8 cellular contexts compared by ENCODE assay signal in the genomic region with DNA sequence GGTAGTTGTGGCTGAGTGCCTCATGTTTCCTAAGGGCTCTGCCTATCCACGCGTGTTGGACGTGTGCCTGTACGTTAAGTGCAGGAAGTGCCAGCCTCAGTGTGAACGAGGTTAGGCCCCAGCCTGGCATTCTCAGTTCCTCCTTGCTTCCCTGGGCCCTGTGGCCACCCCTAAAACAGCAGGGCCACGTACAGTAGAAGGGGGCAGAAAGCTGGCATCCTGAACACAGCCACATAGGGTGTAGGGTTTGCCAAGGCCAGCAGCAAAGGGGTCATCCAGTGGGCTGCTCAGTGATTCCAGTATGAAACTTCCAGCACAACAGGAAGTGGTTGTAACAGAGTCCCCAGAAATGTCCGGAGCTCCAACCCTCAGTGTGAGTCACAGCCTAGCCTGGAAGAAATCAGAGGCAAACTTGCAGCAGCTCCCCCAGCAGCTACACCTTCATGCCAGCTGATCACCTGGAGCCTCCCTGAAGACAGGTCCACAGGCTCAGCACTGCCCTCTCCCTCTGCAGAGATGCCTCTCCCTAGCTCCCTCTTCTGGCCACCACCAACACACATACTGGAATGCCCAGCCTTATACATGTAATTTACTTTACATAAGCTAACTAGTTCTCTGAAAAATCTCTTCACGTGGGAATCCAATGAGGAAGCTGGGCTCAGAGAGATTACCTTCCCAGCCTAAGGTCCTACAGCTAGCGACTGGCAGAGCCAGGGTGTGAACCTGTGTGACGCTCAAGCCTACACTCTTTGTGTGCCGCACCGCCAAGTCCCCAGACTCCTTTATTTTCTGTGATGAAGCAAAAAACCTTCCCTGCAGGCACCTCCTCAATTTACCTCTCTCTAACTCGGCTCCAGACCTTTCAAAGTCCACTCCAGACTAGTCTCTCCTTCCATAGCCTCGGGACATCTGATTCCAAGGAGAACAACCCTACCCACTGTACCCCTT. TPM values are rescaled to one million over a fixed set of nuclear protein-coding genes. Genes with fewer than 3 reads are reported as not detected.
A peak's percentile ranks its signal among the peaks of the same experiment; 100 is the strongest.
DNase-seq lines count a peak whose midpoint lies in the region; ATAC-seq, FAIRE-seq and TF ChIP-seq lines count a peak whose summit lies in the region.

No MANE protein-coding gene starts in this region.

- FAIRE-seq in endothelial cell of umbilical vein (lab: Jason Lieb, UNC), result peak; percentile 92

- no peak overlapping the region for H3K4me3 ChIP-seq in endothelial cell of umbilical vein (replicated peaks in 1 of 3; ENCODE audit: insufficient read depth in 1 of 3, low read depth in 1 of 3, low read length in 3 of 3)
- no peak overlapping the region for H3K4me3 ChIP-seq in mucosa of descending colon
- H3K4me3 ChIP-seq in ovary, result no peak overlapping the region

- no peaks in the 10 kb centered on the region for H3K36me3 ChIP-seq in endothelial cell of umbilical vein (ENCODE audit: control insufficient read depth in 2 of 2, extremely low read depth in 1 of 2, insufficient read depth in 2 of 2, low read length in 2 of 2)
- no peaks in the 10 kb centered on the region for H3K36me3 ChIP-seq in mucosa of descending colon (ENCODE audit: low read depth)
- no peaks in the 10 kb centered on the region for H3K36me3 ChIP-seq in ovary

- POLR2A ChIA-PET in endothelial cell of umbilical vein (lab: Charles Lee), result no interaction called here

- peak; percentile 66 for TF ChIP-seq CTCF in LNCAP (IDR thresholded peaks at IDR 0.05)
- peak; percentile 32 to 62 for TF ChIP-seq CTCF in endothelial cell of umbilical vein (IDR thresholded peaks at IDR 0.05; ENCODE audit: extremely low read depth in 1 of 2, insufficient read depth in 1 of 2, low read depth in 1 of 2, low read length in 2 of 2)
- TF ChIP-seq CTCF in mucosa of descending colon (IDR thresholded peaks at IDR 0.05), result peak; percentile 36
- TF ChIP-seq CTCF in ovary (IDR thresholded peaks at IDR 0.05), result no peak

- H3K27ac ChIP-seq in endothelial cell of umbilical vein (ENCODE audit: insufficient read depth, low read depth, low read length) (peak overlapping the region; percentile 63), ovary (no peak overlapping the region)

- no peak overlapping the region for H3K9ac ChIP-seq in endothelial cell of umbilical vein (replicated peaks; ENCODE audit: extremely low read depth, insufficient read depth, low read length)

- peak overlapping the region; percentile 71 for H2AFZ ChIP-seq in endothelial cell of umbilical vein (ENCODE audit: low read depth, low read length)

- CTCF ChIA-PET in endothelial cell of umbilical vein (lab: Charles Lee), result interaction anchor here (0.8 to 2.1 kb wide), 9 partner anchors 9 to 684 kb away, joined by 3 to 11 read pairs (median 4); a partner anchor contains a TSS

- TF ChIP-seq POLR2A in endothelial cell of umbilical vein (IDR thresholded peaks at IDR 0.05; ENCODE audit: low read depth, low read length), result no peak
- TF ChIP-seq POLR2A in ovary (IDR thresholded peaks at IDR 0.05), result no peak

- no peaks in the 10 kb centered on the region for H3K79me2 ChIP-seq in endothelial cell of umbilical vein (ENCODE audit: control insufficient read depth, insufficient read depth, low read length)

- DNase-seq in DMS 273 (lab: John Stamatoyannopoulos, UW; ENCODE audit: unreplicated experiment) (peak; percentile 76), T follicular helper cell (ENCODE audit: low read depth) (peak; percentile 6), endothelial cell of umbilical vein (ENCODE audit: low read depth, low spot score) (peak; percentile 74), mucosa of descending colon (peak; percentile 61 to 84 (median 63)), ovary (no peak)

- WGBS in ovary, 3 donors, result 63 to 67% (median 63%) methylated on average over 14 of the region's 14 CpGs

- TF ChIP-seq EP300 in ovary (IDR thresholded peaks at IDR 0.05), result no peak

- dilution Hi-C loops in endothelial cell of umbilical vein (cut with MboI; ENCODE audit: extremely low pct_ligation_motif_present, low sequenced_read_pairs), result no loop called here

- intact Hi-C loops in endothelial cell of umbilical vein (cut with micrococcal nuclease) (loop anchor here (5.0 kb wide), 2 partner anchors 97 to 248 kb away; a partner anchor contains a TSS), mucosa of descending colon (cut with DNase I, micrococcal nuclease) (no loop called here), ovary (cut with DNase I) (no loop called here)

- H3K9me3 ChIP-seq in endothelial cell of umbilical vein (replicated peaks; ENCODE audit: control insufficient read depth, insufficient read depth, low read length) (no peaks in the 10 kb centered on the region), mucosa of descending colon (no peaks in the 10 kb centered on the region), ovary (no peaks in the 10 kb centered on the region)

- H3K9me1 ChIP-seq in endothelial cell of umbilical vein (replicated peaks; ENCODE audit: control insufficient read depth, extremely low read depth, insufficient read depth, low read length), result no peaks in the 10 kb centered on the region

- H4K20me1 ChIP-seq in endothelial cell of umbilical vein (replicated peaks; ENCODE audit: control insufficient read depth, extremely low read depth, insufficient read depth, low read length), result no peaks in the 10 kb centered on the region

- H3K4me2 ChIP-seq in endothelial cell of umbilical vein (ENCODE audit: insufficient read depth, low read length), result peak overlapping the region; percentile 7

- ATAC-seq in GM19035 (IDR thresholded peaks at IDR 0.05; ENCODE audit: unreplicated experiment) (peak; percentile 36), mucosa of descending colon (peak; percentile 89), HG02970 (IDR thresholded peaks at IDR 0.05; ENCODE audit: low FRiP score, unreplicated experiment) (no peak)

- no TSS peak for BruUV-seq in endothelial cell of umbilical vein (replicated peaks; lab: Mats Ljungman, UMichigan)

- H3K27me3 ChIP-seq in endothelial cell of umbilical vein (ENCODE audit: control insufficient read depth in 2 of 2, insufficient read depth in 2 of 2, low read length in 2 of 2) (no peaks in the 10 kb centered on the region), ovary (no peaks in the 10 kb centered on the region)

- H3K4me1 ChIP-seq in endothelial cell of umbilical vein (ENCODE audit: control insufficient read depth, extremely low read depth, insufficient read depth, low read length) (peaks cover 51% of the 10 kb centered on the region), mucosa of descending colon (ENCODE audit: low read depth) (no peaks in the 10 kb centered on the region), ovary (ENCODE audit: insufficient read depth) (no peaks in the 10 kb centered on the region)

TF ChIP-seq in endothelial cell of umbilical vein, 7 proteins besides CTCF, POLR2A, EP300 and RAD21:
- no peak for TF ChIP-seq MYC (IDR thresholded peaks at IDR 0.05; ENCODE audit: low read depth, low read length)
- no peak for TF ChIP-seq EZH2 (IDR thresholded peaks at IDR 0.05; ENCODE audit: borderline replicate concordance, low read depth, low read length, severe bottlenecking)
- TF ChIP-seq JUN (IDR thresholded peaks at IDR 0.05; ENCODE audit: borderline replicate concordance, insufficient read depth, insufficient read length, low read depth), result peak; percentile 15
- TF ChIP-seq, protein P1, sequence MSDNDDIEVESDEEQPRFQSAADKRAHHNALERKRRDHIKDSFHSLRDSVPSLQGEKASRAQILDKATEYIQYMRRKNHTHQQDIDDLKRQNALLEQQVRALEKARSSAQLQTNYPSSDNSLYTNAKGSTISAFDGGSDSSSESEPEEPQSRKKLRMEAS (IDR thresholded peaks at IDR 0.05; ENCODE audit: insufficient read depth, insufficient read length), result no peak
- TF ChIP-seq POLR2AphosphoS5 (IDR thresholded peaks at IDR 0.05; ENCODE audit: insufficient read depth, low read depth, low read length), result peak; percentile 40
- TF ChIP-seq GATA2 (IDR thresholded peaks at IDR 0.05; ENCODE audit: insufficient read depth, insufficient read length, low read depth, low read length), result no peak
- TF ChIP-seq FOS (IDR thresholded peaks at IDR 0.05; ENCODE audit: borderline replicate concordance, insufficient read depth, low read length), result peak; percentile 80
TF ChIP-seq in endothelial cell of umbilical vein: peak in this region for 3.

RNA-seq across cellular contexts. Expression of a gene that starts 26.6 kb away (rescaled TPM):
- total RNA-seq in endothelial cell of umbilical vein (not detected in 2 replicates), mucosa of descending colon (10 to 100 TPM; 10.9 to 36.8 (median 17.2) TPM), ovary (1 to 10 TPM in 1 of 7 donors, under 1 TPM in 4, not detected in 2; 0.48 to 3.0 (median 0.71) TPM)
- polyA plus RNA-seq in endothelial cell of umbilical vein (not detected in 2 replicates), ovary (1 to 10 TPM in 1 of 2 donors, not detected in 1; 1.9 TPM)
- not detected in 2 replicates for polyA plus RNA-seq in endothelial cell of umbilical vein (2011; cell fraction: cytosol; rRNA removed)
- polyA plus RNA-seq in endothelial cell of umbilical vein (2011; cell fraction: nucleus; rRNA removed), result not detected in 2 replicates
- polyA plus RNA-seq in endothelial cell of umbilical vein (2012), result not detected in 2 replicates
- polyA minus RNA-seq in endothelial cell of umbilical vein, result not detected in 2 replicates
- polyA minus RNA-seq in endothelial cell of umbilical vein (2011; cell fraction: cytosol; rRNA and poly(A)+ RNA removed), result not detected
- polyA minus RNA-seq in endothelial cell of umbilical vein (2011; cell fraction: nucleus; rRNA and poly(A)+ RNA removed), result not detected in 2 replicates

RNA-seq across cellular contexts. Expression of a gene that starts 59.7 kb away (rescaled TPM):
- total RNA-seq in endothelial cell of umbilical vein (not detected in 2 replicates), mucosa of descending colon (1 to 10 TPM; 3.7 to 5.8 (median 5.1) TPM), ovary (1 to 10 TPM; 1.5 to 4.8 (median 3.5) TPM)
- polyA plus RNA-seq in endothelial cell of umbilical vein (not detected in 2 replicates), ovary (1 to 10 TPM in 1 of 2 donors, under 1 TPM in 1; 0.85 to 8.7 TPM)
- not detected in 2 replicates for polyA plus RNA-seq in endothelial cell of umbilical vein (2011; cell fraction: cytosol; rRNA removed)
- polyA plus RNA-seq in endothelial cell of umbilical vein (2011; cell fraction: nucleus; rRNA removed), result not detected in 2 replicates
- not detected in 2 replicates for polyA plus RNA-seq in endothelial cell of umbilical vein (2012)
- not detected in 2 replicates for polyA minus RNA-seq in endothelial cell of umbilical vein
- not detected for polyA minus RNA-seq in endothelial cell of umbilical vein (2011; cell fraction: cytosol; rRNA and poly(A)+ RNA removed)
- polyA minus RNA-seq in endothelial cell of umbilical vein (2011; cell fraction: nucleus; rRNA and poly(A)+ RNA removed), result not detected in 2 replicates

Comparison
In these comparisons a context has a peak if more than half of its experiments do, and no peak if none do; other contexts are left out.
1. DNase-seq: peak in DMS 273 (single experiment), T follicular helper cell (single experiment), endothelial cell of umbilical vein (single experiment) and mucosa of descending colon (3 of 3); none in ovary (0 of 5).
2. CTCF ChIP-seq: peak in LNCAP (single experiment), endothelial cell of umbilical vein (2 of 2) and mucosa of descending colon (single experiment); none in ovary (0 of 3).